In genomic region chr2:234334146-234334545, GRCh38 we compare ENCODE assay signal across 1 cellular context.
TF ChIP-seq lines count a peak whose summit lies in the region.

No MANE protein-coding gene starts in this region.

TF ChIP-seq in SK-N-SH, 30 proteins besides CTCF, POLR2A, EP300 and RAD21 (continued from another document):
- no peak for TF ChIP-seq SMC3 (IDR thresholded peaks at IDR 0.05; ENCODE audit: low read depth, low read length)
